In genomic region chr18:78526923-78527775, GRCh38 we compare ENCODE assay signal across 1 cellular context.
TF ChIP-seq lines count a peak whose summit lies in the region.

No MANE protein-coding gene starts in this region.

TF ChIP-seq in H1, 55 proteins besides CTCF, POLR2A, EP300 and RAD21:
- TF ChIP-seq NRF1 (IDR thresholded peaks at IDR 0.05; ENCODE audit: low read depth, low read length): no peak
- TF ChIP-seq CEBPB (IDR thresholded peaks at IDR 0.05; ENCODE audit: low read depth, low read length): no peak
- TF ChIP-seq CREB1 (IDR thresholded peaks at IDR 0.05): no peak
- no peak for TF ChIP-seq TCF12 (IDR thresholded peaks at IDR 0.05; ENCODE audit: low read depth, low read length)
- TF ChIP-seq SIN3A (conservative IDR thresholded peaks at IDR 0.05 in 1 of 2, IDR thresholded peaks at IDR 0.05 in 1 of 2; ENCODE audit: low read depth in 1 of 2, low read length in 2 of 2): no peak
- no peak for TF ChIP-seq EZH2 (IDR thresholded peaks at IDR 0.05; ENCODE audit: low read depth, low read length, severe bottlenecking)
- no peak for TF ChIP-seq RBBP5 (IDR thresholded peaks at IDR 0.05; ENCODE audit: borderline replicate concordance, low read depth, low read length)
- no peak for TF ChIP-seq GABPA (IDR thresholded peaks at IDR 0.05; ENCODE audit: borderline replicate concordance, insufficient read depth, low read length)
TF ChIP-seq in H1: peak in this region for 0.
